Comparison of ENCODE assay signal across 18 cellular contexts in genomic region chr15:55619783-55620182, GRCh38. TPM values are rescaled to one million over a fixed set of nuclear protein-coding genes. Genes with fewer than 3 reads are reported as not detected.
"Had no signal": no experiment of that assay in that cellular context is flagged by ENCODE, and none has a peak within 500 bp of the region (broad histone marks: within the 10 kb centered on the region; RNA-seq: fewer than 3 reads in every experiment).

No MANE protein-coding gene starts in this region.

- H3K4me1 ChIP-seq: colonic mucosa, sigmoid colon had no signal

- H3K4me2 ChIP-seq: hepatocyte had no signal

- FAIRE-seq: endothelial cell of umbilical vein, urothelium cell line had no signal

- DNase-seq: colonic mucosa; dermis blood vessel endothelial cell; erythroblast; foreskin melanocyte; head of caudate nucleus; left colon; left ventricle myocardium superior; naive thymus-derived CD4-positive, alpha-beta T cell; sigmoid colon; stimulated activated CD4-positive, alpha-beta T cell treated with anti-CD3 and anti-CD28 coated beads, Interleukin-12 subunit alpha, Interleukin-12 subunit beta, amount 100 ng/mL, for 4 hours; stimulated activated naive CD4-positive, alpha-beta T cell; trophoblast cell had no signal

- H3K79me2 ChIP-seq: hepatocyte had no signal

- H3K36me3 Mint-ChIP-seq: naive thymus-derived CD4-positive, alpha-beta T cell had no signal

- H2AFZ ChIP-seq: hepatocyte had no signal

- H3K9me3 ChIP-seq: colonic mucosa, neutrophil, sigmoid colon had no signal

- H3K4me3 Mint-ChIP-seq: naive thymus-derived CD4-positive, alpha-beta T cell had no signal

- H3K27me3 ChIP-seq: colonic mucosa, hepatocyte, sigmoid colon had no signal

- H3K27ac Mint-ChIP-seq: naive thymus-derived CD4-positive, alpha-beta T cell had no signal

- H3K4me1 Mint-ChIP-seq: naive thymus-derived CD4-positive, alpha-beta T cell had no signal

- H3K4me3 ChIP-seq: colonic mucosa, hepatocyte, lung, sigmoid colon, skin epidermis had no signal

- H3K36me3 ChIP-seq: colonic mucosa, neutrophil, sigmoid colon had no signal

- H3K9me3 Mint-ChIP-seq: naive thymus-derived CD4-positive, alpha-beta T cell had no signal

- H3K27ac ChIP-seq: colonic mucosa, hepatocyte, neutrophil, sigmoid colon, skin epidermis had no signal

RNA-seq across cellular contexts. Expression of gene PYGO1, which starts 31.6 kb away (rescaled TPM):
- total RNA-seq: naive thymus-derived CD4-positive, alpha-beta T cell had no signal
- polyA plus RNA-seq: naive thymus-derived CD4-positive, alpha-beta T cell had no signal
